ENCODE assay signal across 11 cellular contexts in the genomic region with DNA sequence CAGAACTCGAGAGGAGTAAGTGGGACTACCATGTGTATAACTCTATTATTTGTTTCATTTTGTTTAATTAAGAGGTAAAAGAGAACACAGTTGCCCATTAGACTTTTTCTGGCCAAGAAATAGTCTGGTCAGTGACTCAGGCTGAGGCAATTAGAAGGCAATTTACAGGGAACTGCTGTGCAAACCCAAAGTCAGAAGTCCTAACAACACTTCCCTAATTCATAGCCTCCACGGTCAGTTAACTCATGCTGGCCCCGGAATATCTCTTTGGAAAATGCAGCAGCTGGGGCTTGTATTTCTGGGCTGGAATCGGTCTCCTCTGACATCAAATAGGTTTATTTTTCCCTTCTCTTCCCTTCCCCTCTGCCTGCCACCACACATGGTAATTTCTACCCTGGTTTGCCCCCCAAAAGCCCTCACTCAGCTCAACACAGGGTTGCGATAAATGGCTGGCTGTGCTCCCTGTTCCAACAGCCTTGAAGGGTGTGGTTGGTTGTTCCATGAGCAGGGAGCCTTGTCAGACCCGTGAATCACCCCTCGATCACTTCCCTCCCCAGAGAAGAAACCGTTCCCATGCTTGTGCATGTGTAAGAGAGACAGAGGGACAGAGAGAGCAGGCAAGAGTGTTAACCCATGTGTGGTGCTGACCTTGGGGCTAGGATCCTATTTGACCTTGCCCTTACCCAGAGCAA. TPM values are rescaled to one million over a fixed set of nuclear protein-coding genes. Genes with fewer than 3 reads are reported as not detected.
DNase-seq lines count a peak whose midpoint lies in the region; ATAC-seq and TF ChIP-seq lines count a peak whose summit lies in the region.
"Had no signal": no experiment of that assay in that cellular context is flagged by ENCODE, and none has a peak within 500 bp of the region (broad histone marks: within the 10 kb centered on the region; RNA-seq: fewer than 3 reads in every experiment).

No MANE protein-coding gene starts in this region.

- H3K9me3 ChIP-seq in SJCRH30 (replicated peaks) = no peaks in the 10 kb centered on the region
- H3K9me3 ChIP-seq in prostate gland = no peaks in the 10 kb centered on the region

- H3K4me3 ChIP-seq in SJCRH30 (peak overlapping the region; percentile 12), fibroblast of pulmonary artery (replicated peaks; ENCODE audit: low read depth, low read length) (peak overlapping the region; percentile 1), prostate gland (no peak overlapping the region), dorsolateral prefrontal cortex (no peak overlapping the region)

- 38% methylated on average over 8 of the region's 8 CpGs for WGBS in prostate gland

- intact Hi-C loops in prostate gland (cut with DNase I) (loop anchor here (5.0 kb wide), 1 partner anchor 78 kb away; no protein-coding TSS in a partner anchor), dorsolateral prefrontal cortex (cut with DNase I) (no loop called here)
- intact Hi-C loops in activated CD4-positive, alpha-beta T cell treated with anti-CD3 and anti-CD28 coated beads, Interleukin-2, amount 10 ng/mL, durations not matched to agents 24 days and 14 days (cut with micrococcal nuclease) = no loop called here

- no peak overlapping the region for H3K4me3 Mint-ChIP-seq in activated CD4-positive, alpha-beta T cell treated with anti-CD3 and anti-CD28 coated beads, Interleukin-2, amount 10 ng/mL, durations not matched to agents 24 days and 14 days

- H3K4me1 ChIP-seq in SJCRH30 (peaks cover 17% of the 10 kb centered on the region), prostate gland (replicated peaks) (peaks cover 13% of the 10 kb centered on the region)

- H3K27ac ChIP-seq in SJCRH30 = peak overlapping the region; percentile 77
- H3K27ac ChIP-seq in prostate gland = peak overlapping the region; percentile 25 to 45
- peak overlapping the region in 1 of 59 donors; percentile 44 for H3K27ac ChIP-seq in dorsolateral prefrontal cortex

- peaks cover 1% of the 10 kb centered on the region for H3K36me3 Mint-ChIP-seq in activated CD4-positive, alpha-beta T cell treated with anti-CD3 and anti-CD28 coated beads, Interleukin-2, amount 10 ng/mL, durations not matched to agents 24 days and 14 days (ENCODE audit: low read depth)

- H3K27me3 ChIP-seq in SJCRH30 (no peaks in the 10 kb centered on the region), prostate gland (replicated peaks; ENCODE audit: insufficient read depth) (no peaks in the 10 kb centered on the region), dorsolateral prefrontal cortex (no peaks in the 10 kb centered on the region)

- H3K36me3 ChIP-seq in SJCRH30 = no peaks in the 10 kb centered on the region
- no peaks in the 10 kb centered on the region for H3K36me3 ChIP-seq in prostate gland

- TF ChIP-seq CTCF in fibroblast of pulmonary artery (IDR thresholded peaks at IDR 0.05; ENCODE audit: low read length, missing control alignments) = no peak
- no peak for TF ChIP-seq CTCF in prostate gland (IDR thresholded peaks at IDR 0.05)
- no peak for TF ChIP-seq CTCF in dorsolateral prefrontal cortex (IDR thresholded peaks at IDR 0.05 in 54 of 56, conservative IDR thresholded peaks at IDR 0.05 in 2 of 56; ENCODE audit: low read depth in 1 of 56, partially characterized antibody in 56 of 56)

- H3K27me3 Mint-ChIP-seq in activated CD4-positive, alpha-beta T cell treated with anti-CD3 and anti-CD28 coated beads, Interleukin-2, amount 10 ng/mL, durations not matched to agents 24 days and 14 days = peaks cover 57% of the 10 kb centered on the region

- TF ChIP-seq POLR2A in prostate gland (IDR thresholded peaks at IDR 0.05) = no peak

- H3K4me1 Mint-ChIP-seq in activated CD4-positive, alpha-beta T cell treated with anti-CD3 and anti-CD28 coated beads, Interleukin-2, amount 10 ng/mL, durations not matched to agents 24 days and 14 days = peaks cover 27% of the 10 kb centered on the region

- ATAC-seq in HG03442 (IDR thresholded peaks at IDR 0.05; ENCODE audit: unreplicated experiment) = no peak

- H3K9me3 Mint-ChIP-seq in activated CD4-positive, alpha-beta T cell treated with anti-CD3 and anti-CD28 coated beads, Interleukin-2, amount 10 ng/mL, durations not matched to agents 24 days and 14 days = no peaks in the 10 kb centered on the region

- no peak overlapping the region for H3K27ac Mint-ChIP-seq in activated CD4-positive, alpha-beta T cell treated with anti-CD3 and anti-CD28 coated beads, Interleukin-2, amount 10 ng/mL, durations not matched to agents 24 days and 14 days

- peak; percentile 77 for DNase-seq in CD1c-positive myeloid dendritic cell (ENCODE audit: extremely low spot score)
- peak; percentile 45 to 69 for DNase-seq in SJCRH30
- peak; percentile 74 for DNase-seq in fibroblast of pulmonary artery (ENCODE audit: low read depth)
- no peak for DNase-seq in prostate gland (ENCODE audit: low spot score)
- DNase-seq in dorsolateral prefrontal cortex = no peak
- no peak for DNase-seq in activated CD4-positive, alpha-beta T cell treated with anti-CD3 and anti-CD28 coated beads, Interleukin-2, amount 10 ng/mL, durations not matched to agents 24 days and 14 days
- no peak for DNase-seq in NCI-H2196 (lab: John Stamatoyannopoulos, UW; ENCODE audit: unreplicated experiment)
- DNase-seq: activated CD4-positive, alpha-beta T cell treated with anti-CD3 and anti-CD28 coated beads, Interleukin-2, amount 50 U/mL, for 48 hours; H7; NCI-H1930 had no signal

RNA-seq across cellular contexts. Expression of gene SH3PXD2A, which starts 5.3 kb away (rescaled TPM):
- total RNA-seq in SJCRH30 (2014; rRNA removed; shearing (Covaris generic)) = 5.4 and 5.5 TPM in 2 replicates
- 10 to 100 TPM; 14.2 to 26.4 TPM for total RNA-seq in prostate gland
- total RNA-seq in dorsolateral prefrontal cortex = 100 to 1,000 TPM in 3 of 120 experiments, 10 to 100 TPM in 117; 48.4 to 103 (median 64.6) TPM
- total RNA-seq in activated CD4-positive, alpha-beta T cell treated with anti-CD3 and anti-CD28 coated beads, Interleukin-2, amount 10 ng/mL, durations not matched to agents 24 days and 14 days = 8.3 and 8.5 TPM in 2 replicates

Comparison
In these comparisons a context has a peak if more than half of its experiments do, and no peak if none do; other contexts are left out.
1. DNase-seq: peak in CD1c-positive myeloid dendritic cell (single experiment), SJCRH30 (2 of 2) and fibroblast of pulmonary artery (single experiment); none in prostate gland (single experiment), dorsolateral prefrontal cortex (0 of 10), activated CD4-positive, alpha-beta T cell treated with anti-CD3 and anti-CD28 coated beads, Interleukin-2, amount 10 ng/mL, durations not matched to agents 24 days and 14 days (single experiment) and NCI-H2196 (single experiment).
2. H3K4me3 ChIP-seq: peak in SJCRH30 (single experiment) and fibroblast of pulmonary artery (single experiment); none in prostate gland (0 of 2) and dorsolateral prefrontal cortex (0 of 59).